Comparison of ENCODE assay signal across 31 cellular contexts in the genomic region with DNA sequence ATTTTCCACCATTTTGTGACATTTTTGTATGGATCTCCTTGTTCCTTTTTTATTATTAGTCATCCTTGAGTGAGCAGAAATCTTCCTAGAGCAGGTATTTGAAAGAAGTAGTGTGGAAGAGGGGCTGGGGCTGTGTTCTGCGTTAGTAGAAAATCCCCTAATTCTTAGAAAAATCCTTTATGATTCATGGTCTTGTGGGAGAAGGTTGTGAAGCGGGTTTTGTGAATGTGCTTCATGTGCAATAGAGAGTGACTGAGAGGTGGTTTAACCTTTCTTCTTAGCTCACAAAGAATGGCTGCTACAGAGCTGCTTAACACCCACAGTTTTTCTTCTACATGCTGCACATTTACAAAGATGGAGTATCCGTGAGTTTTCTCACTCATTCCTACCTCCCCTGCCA.
DNase-seq lines count a peak whose midpoint lies in the region; ATAC-seq, FAIRE-seq and TF ChIP-seq lines count a peak whose summit lies in the region.
"Had no signal": no experiment of that assay in that cellular context is flagged by ENCODE, and none has a peak within 500 bp of the region (broad histone marks: within the 10 kb centered on the region; RNA-seq: fewer than 3 reads in every experiment).

No MANE protein-coding gene starts in this region.

- no peak overlapping the region for H3K9ac ChIP-seq in astrocyte (ENCODE audit: low read length)
- H3K9ac ChIP-seq: BLaER1 treated with 17β-estradiol and CSF1 and Interleukin-3, amounts not matched to agents 10 nM and 100 nM had no signal

- ATAC-seq in activated T-cell treated with anti-CD3 and anti-CD28 coated beads, Interleukin-2, amount 50 U/mL, for 72 hours (replicated peaks in 1 of 2) = peak; percentile 85 to 88
- peak; percentile 89 for ATAC-seq in stimulated activated naive CD8-positive, alpha-beta T cell treated with anti-CD3 and anti-CD28 coated beads, Interleukin-15, Interleukin-2, amounts not matched to agents 100 U/mL and 50 U/mL, for 24 hours
- ATAC-seq: body of pancreas, foreskin keratinocyte, heart left ventricle, pancreas had no signal

- H3K79me2 ChIP-seq in astrocyte (ENCODE audit: insufficient read depth, low read length) = no peaks in the 10 kb centered on the region

- FAIRE-seq in astrocyte (lab: Jason Lieb, UNC) = peak; percentile 55
- no peak for FAIRE-seq in RCC 7860 (lab: Jason Lieb, UNC)
- FAIRE-seq: keratinocyte had no signal

- TF ChIP-seq CTCF in astrocyte (IDR thresholded peaks at IDR 0.05; ENCODE audit: insufficient read depth, low read depth, low read length) = no peak

- H3K9me3 Mint-ChIP-seq in activated naive CD4-positive, alpha-beta T cell treated with anti-CD3 and anti-CD28 coated beads for 36 hours = no peaks in the 10 kb centered on the region
- no peaks in the 10 kb centered on the region for H3K9me3 Mint-ChIP-seq in activated T-cell treated with anti-CD3 and anti-CD28 coated beads, Interleukin-2, amount 50 U/mL, for 72 hours
- H3K9me3 Mint-ChIP-seq in astrocyte (ENCODE audit: unreplicated experiment) = peaks cover 2% of the 10 kb centered on the region

- H3K27ac Mint-ChIP-seq in activated naive CD4-positive, alpha-beta T cell treated with anti-CD3 and anti-CD28 coated beads for 36 hours = no peak overlapping the region
- H3K27ac Mint-ChIP-seq in activated T-cell treated with anti-CD3 and anti-CD28 coated beads, Interleukin-2, amount 50 U/mL, for 72 hours = peak overlapping the region; percentile 66
- H3K27ac Mint-ChIP-seq in astrocyte (ENCODE audit: unreplicated experiment) = peak overlapping the region; percentile 82
- H3K27ac Mint-ChIP-seq: H9 had no signal

- H3K36me3 ChIP-seq in astrocyte (ENCODE audit: insufficient read depth, low read length) = no peaks in the 10 kb centered on the region
- H3K36me3 ChIP-seq: BLaER1 treated with 17β-estradiol and CSF1 and Interleukin-3, amounts not matched to agents 10 nM and 100 nM; esophagus squamous epithelium; heart left ventricle; pancreas had no signal

- peak; percentile 4 for DNase-seq in activated naive CD4-positive, alpha-beta T cell treated with anti-CD3 and anti-CD28 coated beads for 36 hours
- no peak for DNase-seq in activated naive CD4-positive, alpha-beta T cell treated with Interleukin-2 at 50 U/mL for 16 hours
- DNase-seq in activated T-cell treated with anti-CD3 and anti-CD28 coated beads, Interleukin-2, amount 50 U/mL, for 72 hours = peak in 1 of 2 donors; percentile 15
- DNase-seq in astrocyte (ENCODE audit: low read depth) (no peak), AG08395 (ENCODE audit: low spot score) (no peak), RCC 7860 (ENCODE audit: low spot score) (no peak)
- DNase-seq in stimulated activated naive CD8-positive, alpha-beta T cell treated with anti-CD3 and anti-CD28 coated beads, Interleukin-15, Interleukin-2, amounts not matched to agents 100 U/mL and 50 U/mL, for 24 hours = no peak
- DNase-seq: activated CD4-positive, CD25-positive, alpha-beta regulatory T cell; body of pancreas; dermis blood vessel endothelial cell; DMS153; esophagus squamous epithelium; foreskin keratinocyte; H9; heart left ventricle; Karpas-422; NCI-H1417 treated with DMSO at 0.1 percent for 48 hours; NCI-H2081 treated with DMSO at 0.1 percent for 48 hours; NCI-H226; NCI-H526 treated with DMSO at 0.1 percent for 48 hours; NK-92 treated with Interleukin-12 subunit alpha and Interleukin-12 subunit beta, amount 100 ng/mL, for 24 hours; pancreas; retina; stimulated activated CD4-positive, alpha-beta T cell treated with anti-CD3 and anti-CD28 coated beads, Interleukin-2, amount 100 ng/mL, for 24 hours; substantia nigra; T-helper 1 cell; trophoblast cell had no signal

- peaks cover 17% of the 10 kb centered on the region for H3K4me1 Mint-ChIP-seq in activated naive CD4-positive, alpha-beta T cell treated with anti-CD3 and anti-CD28 coated beads for 36 hours (ENCODE audit: low read depth)
- peaks cover 32% of the 10 kb centered on the region for H3K4me1 Mint-ChIP-seq in activated T-cell treated with anti-CD3 and anti-CD28 coated beads, Interleukin-2, amount 50 U/mL, for 72 hours (ENCODE audit: low read depth)
- peaks cover 7% of the 10 kb centered on the region for H3K4me1 Mint-ChIP-seq in astrocyte (ENCODE audit: low read depth, unreplicated experiment)

- H3K4me3 Mint-ChIP-seq in activated naive CD4-positive, alpha-beta T cell treated with anti-CD3 and anti-CD28 coated beads for 36 hours = no peak overlapping the region
- H3K4me3 Mint-ChIP-seq in activated T-cell treated with anti-CD3 and anti-CD28 coated beads, Interleukin-2, amount 50 U/mL, for 72 hours = peak overlapping the region; percentile 27 to 61
- H3K4me3 Mint-ChIP-seq in astrocyte (ENCODE audit: unreplicated experiment) = no peak overlapping the region
- H3K4me3 Mint-ChIP-seq: H9, neural crest cell had no signal

- intact Hi-C loops in activated naive CD4-positive, alpha-beta T cell treated with anti-CD3 and anti-CD28 coated beads for 36 hours (cut with micrococcal nuclease) = loop anchor here (5.0 to 10.0 kb wide), 7 partner anchors 132 to 1370 kb away; a partner anchor contains a TSS

- no peak overlapping the region for H3K27ac ChIP-seq in astrocyte (ENCODE audit: low read depth, low read length)
- H3K27ac ChIP-seq: BLaER1 treated with 17β-estradiol and CSF1 and Interleukin-3, amounts not matched to agents 10 nM and 100 nM; body of pancreas; esophagus squamous epithelium; foreskin keratinocyte; heart left ventricle; pancreas had no signal

- H3K27me3 Mint-ChIP-seq in activated naive CD4-positive, alpha-beta T cell treated with anti-CD3 and anti-CD28 coated beads for 36 hours (ENCODE audit: low read depth) = no peaks in the 10 kb centered on the region
- H3K27me3 Mint-ChIP-seq in activated T-cell treated with anti-CD3 and anti-CD28 coated beads, Interleukin-2, amount 50 U/mL, for 72 hours (ENCODE audit: low read depth) = peaks cover 31% of the 10 kb centered on the region
- no peaks in the 10 kb centered on the region for H3K27me3 Mint-ChIP-seq in astrocyte (ENCODE audit: low read depth, unreplicated experiment)

- CTCF ChIA-PET in activated naive CD4-positive, alpha-beta T cell treated with anti-CD3 and anti-CD28 coated beads for 36 hours (lab: Charles Lee) = interaction anchor here (1.2 kb wide), 1 partner anchor 186 kb away, joined by 4 read pairs; no protein-coding TSS in a partner anchor

- H3K4me2 ChIP-seq in astrocyte (ENCODE audit: low read length) = no peak overlapping the region
- H3K4me2 ChIP-seq: BLaER1 treated with 17β-estradiol and CSF1 and Interleukin-3, amounts not matched to agents 10 nM and 100 nM; smooth muscle cell had no signal

- no peaks in the 10 kb centered on the region for H3K27me3 ChIP-seq in astrocyte (ENCODE audit: insufficient read depth, low read length)
- H3K27me3 ChIP-seq: BLaER1 treated with 17β-estradiol and CSF1 and Interleukin-3, amounts not matched to agents 10 nM and 100 nM; body of pancreas; esophagus squamous epithelium; foreskin keratinocyte had no signal

- H3K4me3 ChIP-seq in astrocyte (ENCODE audit: insufficient read depth, low read depth, low read length) = no peak overlapping the region
- H3K4me3 ChIP-seq: BLaER1 treated with 17β-estradiol and CSF1 and Interleukin-3, amounts not matched to agents 10 nM and 100 nM; body of pancreas; esophagus squamous epithelium; heart left ventricle; pancreas; smooth muscle cell had no signal

- H2AFZ ChIP-seq in astrocyte (ENCODE audit: low read depth, low read length) = no peak overlapping the region

- H3K9me3 ChIP-seq in astrocyte (ENCODE audit: insufficient read depth, low read depth, low read length) = no peaks in the 10 kb centered on the region
- H3K9me3 ChIP-seq: BLaER1 treated with 17β-estradiol and CSF1 and Interleukin-3, amounts not matched to agents 10 nM and 100 nM; body of pancreas; esophagus squamous epithelium; heart left ventricle; pancreas had no signal

- H4K20me1 ChIP-seq in astrocyte (ENCODE audit: insufficient read depth, low read length) = no peaks in the 10 kb centered on the region
- H4K20me1 ChIP-seq: BLaER1 treated with 17β-estradiol and CSF1 and Interleukin-3, amounts not matched to agents 10 nM and 100 nM had no signal

- H3K36me3 Mint-ChIP-seq in activated naive CD4-positive, alpha-beta T cell treated with anti-CD3 and anti-CD28 coated beads for 36 hours (ENCODE audit: low read depth) = no peaks in the 10 kb centered on the region
- no peaks in the 10 kb centered on the region for H3K36me3 Mint-ChIP-seq in activated T-cell treated with anti-CD3 and anti-CD28 coated beads, Interleukin-2, amount 50 U/mL, for 72 hours (ENCODE audit: insufficient read depth in 2 of 2)
- H3K36me3 Mint-ChIP-seq in astrocyte (ENCODE audit: low read depth, unreplicated experiment) = no peaks in the 10 kb centered on the region

- H3K4me1 ChIP-seq in astrocyte (ENCODE audit: insufficient read depth, low read length) = no peaks in the 10 kb centered on the region
- H3K4me1 ChIP-seq: body of pancreas, esophagus squamous epithelium, foreskin keratinocyte, heart left ventricle, pancreas had no signal

Comparison
In these comparisons a context has a peak if more than half of its experiments do, and no peak if none do; other contexts are left out.
1. H3K4me3 Mint-ChIP-seq: peak in activated T-cell treated with anti-CD3 and anti-CD28 coated beads, Interleukin-2, amount 50 U/mL, for 72 hours (2 of 2); none in activated naive CD4-positive, alpha-beta T cell treated with anti-CD3 and anti-CD28 coated beads for 36 hours (single experiment) and astrocyte (single experiment).